30 cellular contexts compared by ENCODE assay signal in the genomic region with DNA sequence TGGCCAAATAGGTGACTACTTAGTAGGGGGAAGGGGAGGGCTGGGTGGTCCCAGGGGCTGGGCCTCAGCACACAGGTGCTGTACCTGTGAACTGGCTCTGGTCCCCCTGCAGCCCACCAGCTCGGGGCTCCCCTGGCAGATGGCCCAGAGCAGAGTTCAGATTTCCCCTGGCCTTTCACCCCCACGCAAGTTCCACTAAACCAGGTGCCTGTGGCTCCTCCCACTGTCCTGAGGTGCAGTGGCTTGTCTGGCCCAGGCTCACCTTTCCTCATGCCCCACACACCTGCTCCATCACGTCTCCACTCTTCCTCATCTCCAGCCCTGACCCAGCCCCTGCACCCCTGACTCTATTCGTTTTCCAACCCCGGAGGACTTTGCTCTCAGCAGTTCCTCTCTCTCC. TPM values are rescaled to one million over a fixed set of nuclear protein-coding genes. Genes with fewer than 3 reads are reported as not detected.
"Had no signal": no experiment of that assay in that cellular context is flagged by ENCODE, and none has a peak within 500 bp of the region (broad histone marks: within the 10 kb centered on the region; RNA-seq: fewer than 3 reads in every experiment).

No MANE protein-coding gene starts in this region.

- H3K27me3 ChIP-seq: SJCRH30 had no signal

- H3K4me3 ChIP-seq: adrenal gland, MG63, SJCRH30, SK-N-MC had no signal

- H3K4me3 Mint-ChIP-seq: activated CD4-positive, alpha-beta T cell treated with anti-CD3 and anti-CD28 coated beads, Interleukin-2, amount 10 ng/mL, durations not matched to agents 24 days and 14 days; activated CD8-positive, alpha-beta T cell treated with anti-CD3 and anti-CD28 coated beads for 36 hours; activated naive CD4-positive, alpha-beta T cell treated with anti-CD3 and anti-CD28 coated beads, Interleukin-2, amount 50 U/mL, for 24 hours; activated T-cell treated with anti-CD3 and anti-CD28 coated beads, Interleukin-2, amount 50 U/mL, for 72 hours; activated T-helper 17 cell treated with anti-CD3 and anti-CD28 coated beads, Interleukin-2, amount 50 U/mL, for 72 hours; brain; T-helper 1 cell treated with Interleukin-12 subunit alpha and Interleukin-12 subunit beta and Interleukin-4 antibody, amounts not matched to agents 30 μg/mL and 1 μg/mL, for 36 hours; T-helper 2 cell treated with Interferon-gamma antibody and Interleukin-4, amounts not matched to agents 5 μg/mL and 100 μg/mL, for 36 hours had no signal

- H3K4me1 Mint-ChIP-seq: activated CD4-positive, alpha-beta T cell treated with anti-CD3 and anti-CD28 coated beads, Interleukin-2, amount 10 ng/mL, durations not matched to agents 24 days and 14 days; activated naive CD4-positive, alpha-beta T cell treated with anti-CD3 and anti-CD28 coated beads, Interleukin-2, amount 50 U/mL, for 24 hours; activated T-helper 17 cell treated with anti-CD3 and anti-CD28 coated beads, Interleukin-2, amount 50 U/mL, for 72 hours had no signal

- H3K27ac Mint-ChIP-seq: activated CD4-positive, alpha-beta T cell treated with anti-CD3 and anti-CD28 coated beads, Interleukin-2, amount 10 ng/mL, durations not matched to agents 24 days and 14 days; activated CD8-positive, alpha-beta T cell treated with anti-CD3 and anti-CD28 coated beads for 36 hours; activated naive CD4-positive, alpha-beta T cell treated with anti-CD3 and anti-CD28 coated beads, Interleukin-2, amount 50 U/mL, for 24 hours; activated T-cell treated with anti-CD3 and anti-CD28 coated beads, Interleukin-2, amount 50 U/mL, for 72 hours; activated T-helper 17 cell treated with anti-CD3 and anti-CD28 coated beads, Interleukin-2, amount 50 U/mL, for 72 hours; brain; T-helper 1 cell treated with Interleukin-12 subunit alpha and Interleukin-12 subunit beta and Interleukin-4 antibody, amounts not matched to agents 30 μg/mL and 1 μg/mL, for 36 hours; T-helper 2 cell treated with Interferon-gamma antibody and Interleukin-4, amounts not matched to agents 5 μg/mL and 100 μg/mL, for 36 hours had no signal

- H3K36me3 Mint-ChIP-seq: activated naive CD4-positive, alpha-beta T cell treated with anti-CD3 and anti-CD28 coated beads, Interleukin-2, amount 50 U/mL, for 24 hours; brain had no signal

- H3K27ac ChIP-seq: adrenal gland, SJCRH30, SK-N-MC had no signal

- ATAC-seq: activated CD8-positive, alpha-beta T cell treated with anti-CD3 and anti-CD28 coated beads for 36 hours; activated T-cell treated with anti-CD3 and anti-CD28 coated beads, Interleukin-2, amount 50 U/mL, for 72 hours; activated T-helper 17 cell treated with anti-CD3 and anti-CD28 coated beads, Interleukin-2, amount 50 U/mL, for 72 hours; Panc1 had no signal

- H3K4me1 ChIP-seq: adrenal gland, SJCRH30 had no signal

- DNase-seq: activated CD4-positive, alpha-beta T cell treated with anti-CD3 and anti-CD28 coated beads, Interleukin-2, amount 10 ng/mL, durations not matched to agents 24 days and 14 days; activated CD4-positive, alpha-beta T cell treated with anti-CD3 and anti-CD28 coated beads, Interleukin-2, amount 50 U/mL, for 4 hours; activated CD8-positive, alpha-beta T cell treated with anti-CD3 and anti-CD28 coated beads for 36 hours; activated effector memory CD4-positive, alpha-beta T cell treated with anti-CD3 and anti-CD28 coated beads, Interleukin-2, amount 50 U/mL, for 16 hours; activated naive CD4-positive, alpha-beta T cell treated with Interleukin-2 at 50 U/mL for 16 hours; activated T-cell treated with anti-CD3 and anti-CD28 coated beads, Interleukin-2, amount 50 U/mL, for 1 hour; activated T-cell treated with anti-CD3 and anti-CD28 coated beads, Interleukin-2, amount 50 U/mL, for 72 hours; Kasumi-1; KG1; MG63; NCI-H1048; NCI-H1105 treated with DMSO at 0.1 percent for 48 hours; NCI-H1436; NCI-H1694; NCI-H1930; NCI-H345; NCI-H524 treated with DMSO at 0.1 percent for 48 hours; SHP77; SJCRH30 had no signal

- H3K9me3 ChIP-seq: adrenal gland, MG63, SJCRH30 had no signal

- H3K36me3 ChIP-seq: adrenal gland, MG63, SJCRH30 had no signal

- H3K9me3 Mint-ChIP-seq: activated CD4-positive, alpha-beta T cell treated with anti-CD3 and anti-CD28 coated beads, Interleukin-2, amount 10 ng/mL, durations not matched to agents 24 days and 14 days; activated CD8-positive, alpha-beta T cell treated with anti-CD3 and anti-CD28 coated beads for 36 hours; activated naive CD4-positive, alpha-beta T cell treated with anti-CD3 and anti-CD28 coated beads, Interleukin-2, amount 50 U/mL, for 24 hours; activated T-cell treated with anti-CD3 and anti-CD28 coated beads, Interleukin-2, amount 50 U/mL, for 72 hours; activated T-helper 17 cell treated with anti-CD3 and anti-CD28 coated beads, Interleukin-2, amount 50 U/mL, for 72 hours; T-helper 1 cell treated with Interleukin-12 subunit alpha and Interleukin-12 subunit beta and Interleukin-4 antibody, amounts not matched to agents 30 μg/mL and 1 μg/mL, for 36 hours; T-helper 2 cell treated with Interferon-gamma antibody and Interleukin-4, amounts not matched to agents 5 μg/mL and 100 μg/mL, for 36 hours had no signal

RNA-seq across cellular contexts. Expression of a gene that starts 47.3 kb away (rescaled TPM):
- total RNA-seq: activated CD4-positive, alpha-beta T cell treated with anti-CD3 and anti-CD28 coated beads, Interleukin-2, amount 10 ng/mL, durations not matched to agents 24 days and 14 days; activated CD8-positive, alpha-beta T cell treated with anti-CD3 and anti-CD28 coated beads for 36 hours; activated T-cell treated with anti-CD3 and anti-CD28 coated beads, Interleukin-2, amount 50 U/mL, for 72 hours; activated T-helper 17 cell treated with anti-CD3 and anti-CD28 coated beads, Interleukin-2, amount 50 U/mL, for 72 hours; adrenal gland; bronchial epithelial cell; NCI-H460; RPMI7951; SJCRH30 had no signal
